Comparison of ENCODE assay signal across 1 cellular context in the genomic region with DNA sequence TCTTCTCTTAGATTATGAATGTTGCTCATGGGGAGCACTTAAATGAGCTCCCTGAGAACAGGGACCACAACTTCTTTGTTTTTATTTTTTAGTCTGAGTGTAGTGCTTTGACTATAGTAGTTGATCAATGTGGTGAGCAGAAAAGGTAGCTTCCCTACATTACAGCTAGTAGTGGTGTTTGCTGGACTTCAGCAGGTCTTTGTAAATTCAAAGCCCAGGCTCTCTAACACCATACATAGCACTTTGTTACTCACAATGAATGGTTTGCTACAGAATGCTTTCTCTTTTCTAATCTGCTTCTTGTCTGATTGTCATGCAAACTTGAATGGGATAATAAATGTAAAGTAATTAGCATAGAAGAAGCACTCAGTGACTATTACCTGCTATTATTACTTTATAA. TPM values are rescaled to one million over a fixed set of nuclear protein-coding genes. Genes with fewer than 3 reads are reported as not detected.
"Had no signal": no experiment of that assay in that cellular context is flagged by ENCODE, and none has a peak within 500 bp of the region (broad histone marks: within the 10 kb centered on the region; RNA-seq: fewer than 3 reads in every experiment).

No MANE protein-coding gene starts in this region.

RNA-seq across cellular contexts. Expression of gene PGM5, which starts 55.4 kb away (rescaled TPM):
- polyA plus RNA-seq: naive thymus-derived CD4-positive, alpha-beta T cell had no signal
